Comparison of ENCODE assay signal across 25 cellular contexts in the genomic region with DNA sequence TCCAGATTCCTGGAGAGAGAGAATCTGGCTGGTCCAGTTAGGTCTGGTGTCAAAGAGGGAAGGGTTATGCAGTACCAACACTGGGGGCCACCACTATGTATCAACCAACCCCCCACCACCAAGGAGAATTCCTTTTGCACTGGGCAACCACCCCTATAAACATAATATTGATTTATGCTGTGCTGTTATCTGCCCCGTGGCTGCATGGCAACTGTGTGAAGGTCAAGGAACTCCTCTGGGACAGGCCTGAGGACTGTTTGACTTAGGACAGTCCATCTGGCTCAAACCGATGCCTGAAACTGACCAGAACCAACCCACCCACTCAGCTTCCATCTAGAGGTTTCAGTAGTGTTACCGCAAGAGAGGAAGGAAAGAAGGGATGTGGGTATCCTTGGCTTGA. TPM values are rescaled to one million over a fixed set of nuclear protein-coding genes. Genes with fewer than 3 reads are reported as not detected.
A peak's percentile ranks its signal among the peaks of the same experiment; 100 is the strongest.
DNase-seq lines count a peak whose midpoint lies in the region; ATAC-seq, FAIRE-seq and TF ChIP-seq lines count a peak whose summit lies in the region.
"Had no signal": no experiment of that assay in that cellular context is flagged by ENCODE, and none has a peak within 500 bp of the region (broad histone marks: within the 10 kb centered on the region; RNA-seq: fewer than 3 reads in every experiment).

No MANE protein-coding gene starts in this region.

- H3K27ac Mint-ChIP-seq in osteocyte (ENCODE audit: unreplicated experiment) = no peak overlapping the region
- H3K27ac Mint-ChIP-seq: GM23338 had no signal

- no peak overlapping the region for H3K4me2 ChIP-seq in parathyroid adenoma (ENCODE audit: low read length)
- H3K4me2 ChIP-seq: GM23338, PC-9 had no signal

- intact Hi-C loops in dorsolateral prefrontal cortex (cut with DNase I) = no loop called here
- intact Hi-C loops in upper lobe of right lung (cut with DNase I) = no loop called here
- intact Hi-C loops in left lung (cut with DNase I) = no loop called here

- FAIRE-seq in HTR-8/SVneo (lab: Jason Lieb, UNC) = peak; percentile 96
- FAIRE-seq: A204.1, G401.6 had no signal

- H3K27me3 Mint-ChIP-seq in osteocyte (ENCODE audit: unreplicated experiment) = peaks cover 20% of the 10 kb centered on the region

- H3K4me1 ChIP-seq in parathyroid adenoma = peaks cover 10% of the 10 kb centered on the region
- H3K4me1 ChIP-seq in upper lobe of right lung = no peaks in the 10 kb centered on the region
- no peaks in the 10 kb centered on the region for H3K4me1 ChIP-seq in left lung

- no peaks in the 10 kb centered on the region for H3K4me1 Mint-ChIP-seq in osteocyte (ENCODE audit: unreplicated experiment)
- H3K4me1 Mint-ChIP-seq: CD4-positive, alpha-beta memory T cell had no signal

- H3K4me3 ChIP-seq in dorsolateral prefrontal cortex (no peak overlapping the region), parathyroid adenoma (ENCODE audit: low read depth, low read length) (no peak overlapping the region), upper lobe of right lung (no peak overlapping the region), left lung (no peak overlapping the region)
- H3K4me3 ChIP-seq: BLaER1 treated with 17β-estradiol and CSF1 and Interleukin-3, amounts not matched to agents 10 nM and 100 nM; GM23338; MG63; PC-9 had no signal

- no peaks in the 10 kb centered on the region for H3K9me3 Mint-ChIP-seq in osteocyte (ENCODE audit: unreplicated experiment)
- H3K9me3 Mint-ChIP-seq: CD4-positive, alpha-beta memory T cell; GM23338; H9 had no signal

- H3K36me3 ChIP-seq in parathyroid adenoma (ENCODE audit: control insufficient read depth, insufficient read depth, low read length) (no peaks in the 10 kb centered on the region), upper lobe of right lung (no peaks in the 10 kb centered on the region), left lung (no peaks in the 10 kb centered on the region)
- H3K36me3 ChIP-seq: BLaER1 treated with 17β-estradiol and CSF1 and Interleukin-3, amounts not matched to agents 10 nM and 100 nM; MG63 had no signal

- H3K36me3 Mint-ChIP-seq in osteocyte (ENCODE audit: unreplicated experiment) = no peaks in the 10 kb centered on the region
- H3K36me3 Mint-ChIP-seq: CD4-positive, alpha-beta memory T cell had no signal

- TF ChIP-seq CTCF in dorsolateral prefrontal cortex (IDR thresholded peaks at IDR 0.05 in 54 of 56, conservative IDR thresholded peaks at IDR 0.05 in 2 of 56; ENCODE audit: low read depth in 1 of 56, partially characterized antibody in 56 of 56) (no peak), parathyroid adenoma (IDR thresholded peaks at IDR 0.05) (no peak), upper lobe of right lung (IDR thresholded peaks at IDR 0.05) (no peak), osteocyte (IDR thresholded peaks at IDR 0.05) (no peak), left lung (IDR thresholded peaks at IDR 0.05) (no peak)

- DNase-seq in HTR-8/SVneo (ENCODE audit: insufficient read length, low spot score) = no peak
- peak in 2 of 10 donors; percentile 6 to 18 for DNase-seq in dorsolateral prefrontal cortex
- DNase-seq in upper lobe of right lung = peak; percentile 13
- DNase-seq in osteocyte (ENCODE audit: extremely low spot score, unreplicated experiment) = no peak
- DNase-seq in left lung = no peak
- DNase-seq: CD4-positive, alpha-beta memory T cell; COR-L47; DMS53; H9; IMR-90; KG1; MG63; NCI-H1048; NCI-H1417; NCI-H1694; NCI-H2029 treated with DMSO at 0.1 percent for 48 hours; NCI-H526 treated with DMSO at 0.1 percent for 48 hours; PC-9 had no signal

- no peaks in the 10 kb centered on the region for H3K9me3 ChIP-seq in parathyroid adenoma (ENCODE audit: control insufficient read depth, low read length)
- H3K9me3 ChIP-seq in upper lobe of right lung = no peaks in the 10 kb centered on the region
- H3K9me3 ChIP-seq in left lung = no peaks in the 10 kb centered on the region
- H3K9me3 ChIP-seq: BLaER1 treated with 17β-estradiol and CSF1 and Interleukin-3, amounts not matched to agents 10 nM and 100 nM; MG63 had no signal

- H3K27me3 ChIP-seq in dorsolateral prefrontal cortex (no peaks in the 10 kb centered on the region), parathyroid adenoma (ENCODE audit: control insufficient read depth, insufficient read depth, low read length) (no peaks in the 10 kb centered on the region), upper lobe of right lung (no peaks in the 10 kb centered on the region), left lung (no peaks in the 10 kb centered on the region)
- H3K27me3 ChIP-seq: BLaER1 treated with 17β-estradiol and CSF1 and Interleukin-3, amounts not matched to agents 10 nM and 100 nM; MG63 had no signal

- H3K79me2 ChIP-seq in parathyroid adenoma = peaks cover 2% of the 10 kb centered on the region

- no peak overlapping the region for H3K9ac ChIP-seq in parathyroid adenoma
- H3K9ac ChIP-seq: BLaER1 treated with 17β-estradiol and CSF1 and Interleukin-3, amounts not matched to agents 10 nM and 100 nM had no signal

- ATAC-seq in upper lobe of right lung (peak; percentile 4), GM21529 (IDR thresholded peaks at IDR 0.05; ENCODE audit: unreplicated experiment) (no peak), left lung (no peak)
- ATAC-seq: GM23338, Right ventricle myocardium inferior had no signal

- H3K4me3 Mint-ChIP-seq in osteocyte (ENCODE audit: unreplicated experiment) = no peak overlapping the region
- H3K4me3 Mint-ChIP-seq: CD4-positive, alpha-beta memory T cell; GM23338; H9 had no signal

- peak overlapping the region in 37 of 59 donors; percentile 3 to 100 (median 59) for H3K27ac ChIP-seq in dorsolateral prefrontal cortex
- H3K27ac ChIP-seq in parathyroid adenoma = peak overlapping the region; percentile 52
- no peak overlapping the region for H3K27ac ChIP-seq in upper lobe of right lung
- H3K27ac ChIP-seq in left lung = no peak overlapping the region
- H3K27ac ChIP-seq: BLaER1 treated with 17β-estradiol and CSF1 and Interleukin-3, amounts not matched to agents 10 nM and 100 nM; PC-9 had no signal

- H2AFZ ChIP-seq in parathyroid adenoma = no peak overlapping the region
- H2AFZ ChIP-seq: GM23338, PC-9 had no signal

RNA-seq across cellular contexts. Expression of a gene that starts 20.5 kb away (rescaled TPM):
- total RNA-seq in dorsolateral prefrontal cortex = 100 to 1,000 TPM in 105 of 120 experiments, 10 to 100 TPM in 15; 42.5 to 965 (median 248) TPM
- 2.3 TPM for total RNA-seq in upper lobe of right lung
- total RNA-seq in osteocyte = 0.50 and 1.0 TPM in 2 replicates
- 1 to 10 TPM; 1.2 to 2.7 TPM for total RNA-seq in left lung

RNA-seq across cellular contexts. Expression of a gene that starts 46.5 kb away (rescaled TPM):
- total RNA-seq in dorsolateral prefrontal cortex (10 to 100 TPM; 19.8 to 43.6 (median 29.0) TPM), upper lobe of right lung (24.2 TPM), osteocyte (18.3 and 20.6 TPM in 2 replicates), left lung (10 to 100 TPM; 12.8 to 21.6 TPM)

Comparison
In these comparisons a context has a peak if more than half of its experiments do, and no peak if none do; other contexts are left out.
1. H3K27ac ChIP-seq: peak in dorsolateral prefrontal cortex (37 of 59) and parathyroid adenoma (single experiment); none in upper lobe of right lung (single experiment) and left lung (0 of 2).
2. RNA of a gene that starts 20.5 kb away (total RNA-seq): 42.5 to 965 TPM in dorsolateral prefrontal cortex; 1.2 to 2.7 TPM in left lung, 2.3 TPM in upper lobe of right lung (single experiment) and 0.50 to 1.0 TPM in osteocyte; every median in the first group is over 10 times any median in the second.